ENCODE assay signal across 2 cellular contexts in the genomic region with DNA sequence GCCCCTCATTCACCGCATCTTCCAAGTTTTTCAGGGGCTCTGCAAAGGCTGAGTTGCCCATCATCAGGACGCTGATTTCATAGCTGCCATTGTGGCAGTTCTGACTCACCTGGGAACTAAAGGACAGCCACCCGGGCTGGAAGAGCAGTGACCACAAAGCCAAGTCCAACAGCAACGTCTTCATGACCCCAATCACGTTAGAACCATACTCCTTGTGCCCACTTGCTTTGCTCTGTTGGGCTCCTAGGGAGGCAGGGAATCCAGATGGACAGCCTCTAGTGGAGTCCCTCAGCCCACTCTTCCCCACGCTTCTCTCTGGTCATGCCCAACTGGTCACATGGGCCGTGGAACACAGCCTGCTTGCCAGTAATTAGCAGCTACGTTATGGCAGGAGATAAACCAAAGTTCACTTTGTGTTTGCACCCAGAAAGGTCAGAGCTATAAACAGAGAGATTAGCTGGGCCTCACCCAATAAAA.
TF ChIP-seq lines count a peak whose summit lies in the region.

A gene (minus strand): TSS at position 335 of the 477 bp plus-strand sequence. CDS start 151 bp downstream, at position 184.

TF ChIP-seq in HepG2, 621 proteins besides CTCF, POLR2A, EP300 and RAD21:
- TF ChIP-seq, protein P1, sequence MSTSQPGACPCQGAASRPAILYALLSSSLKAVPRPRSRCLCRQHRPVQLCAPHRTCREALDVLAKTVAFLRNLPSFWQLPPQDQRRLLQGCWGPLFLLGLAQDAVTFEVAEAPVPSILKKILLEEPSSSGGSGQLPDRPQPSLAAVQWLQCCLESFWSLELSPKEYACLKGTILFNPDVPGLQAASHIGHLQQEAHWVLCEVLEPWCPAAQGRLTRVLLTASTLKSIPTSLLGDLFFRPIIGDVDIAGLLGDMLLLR (CRISPR knock-in tag; IDR thresholded peaks at IDR 0.05), result no peak
- peak; percentile 28; the same call in 1 of the 2 replicates for TF ChIP-seq ZNF644 (CRISPR knock-in tag; IDR thresholded peaks at IDR 0.05; ENCODE audit: low read depth)

TF ChIP-seq in H1, 55 proteins besides CTCF, POLR2A, EP300 and RAD21:
- TF ChIP-seq SAP30 (IDR thresholded peaks at IDR 0.05; ENCODE audit: insufficient read depth, insufficient replicate concordance, low read length) (no peak), POLR2AphosphoS5 (IDR thresholded peaks at IDR 0.05; ENCODE audit: low read depth, low read length) (peak; percentile 84), SIX5 (IDR thresholded peaks at IDR 0.05; ENCODE audit: low read depth, low read length) (no peak), SP4 (IDR thresholded peaks at IDR 0.05; ENCODE audit: low read length) (no peak)
- TF ChIP-seq, protein P2, sequence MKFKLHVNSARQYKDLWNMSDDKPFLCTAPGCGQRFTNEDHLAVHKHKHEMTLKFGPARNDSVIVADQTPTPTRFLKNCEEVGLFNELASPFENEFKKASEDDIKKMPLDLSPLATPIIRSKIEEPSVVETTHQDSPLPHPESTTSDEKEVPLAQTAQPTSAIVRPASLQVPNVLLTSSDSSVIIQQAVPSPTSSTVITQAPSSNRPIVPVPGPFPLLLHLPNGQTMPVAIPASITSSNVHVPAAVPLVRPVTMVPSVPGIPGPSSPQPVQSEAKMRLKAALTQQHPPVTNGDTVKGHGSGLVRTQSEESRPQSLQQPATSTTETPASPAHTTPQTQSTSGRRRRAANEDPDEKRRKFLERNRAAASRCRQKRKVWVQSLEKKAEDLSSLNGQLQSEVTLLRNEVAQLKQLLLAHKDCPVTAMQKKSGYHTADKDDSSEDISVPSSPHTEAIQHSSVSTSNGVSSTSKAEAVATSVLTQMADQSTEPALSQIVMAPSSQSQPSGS (IDR thresholded peaks at IDR 0.05; ENCODE audit: low read length), result no peak
- TF ChIP-seq, protein P3, sequence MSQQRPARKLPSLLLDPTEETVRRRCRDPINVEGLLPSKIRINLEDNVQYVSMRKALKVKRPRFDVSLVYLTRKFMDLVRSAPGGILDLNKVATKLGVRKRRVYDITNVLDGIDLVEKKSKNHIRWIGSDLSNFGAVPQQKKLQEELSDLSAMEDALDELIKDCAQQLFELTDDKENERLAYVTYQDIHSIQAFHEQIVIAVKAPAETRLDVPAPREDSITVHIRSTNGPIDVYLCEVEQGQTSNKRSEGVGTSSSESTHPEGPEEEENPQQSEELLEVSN (IDR thresholded peaks at IDR 0.05), result no peak
